20 cellular contexts compared by ENCODE assay signal in genomic region chr17:76574166-76574565, GRCh38. TPM values are rescaled to one million over a fixed set of nuclear protein-coding genes. Genes with fewer than 3 reads are reported as not detected.
A peak's percentile ranks its signal among the peaks of the same experiment; 100 is the strongest.
DNase-seq lines count a peak whose midpoint lies in the region; TF ChIP-seq lines count a peak whose summit lies in the region.
"Had no signal": no experiment of that assay in that cellular context is flagged by ENCODE, and none has a peak within 500 bp of the region (broad histone marks: within the 10 kb centered on the region; RNA-seq: fewer than 3 reads in every experiment).

No MANE protein-coding gene starts in this region.

- H3K9me3 Mint-ChIP-seq in nephron progenitor cell, result no peaks in the 10 kb centered on the region
- H3K9me3 Mint-ChIP-seq: CD4-positive, alpha-beta memory T cell; CD4-positive, CD25-positive, alpha-beta regulatory T cell; CD8-positive, alpha-beta memory T cell had no signal

- peak overlapping the region; percentile 48 for H3K18ac ChIP-seq in neuronal stem cell (ENCODE audit: low read length)

- no peak overlapping the region for H2BK120ac ChIP-seq in neuronal stem cell (ENCODE audit: low read depth, low read length)

- no peaks in the 10 kb centered on the region for H3K79me1 ChIP-seq in neuronal stem cell (ENCODE audit: low read depth, low read length)

- H3K9me3 ChIP-seq in neuronal stem cell (replicated peaks in 1 of 2; ENCODE audit: control insufficient read depth in 2 of 2, insufficient read depth in 1 of 2, low read depth in 1 of 2, low read length in 2 of 2), result no peaks in the 10 kb centered on the region
- H3K9me3 ChIP-seq in tibial nerve, result no peaks in the 10 kb centered on the region
- H3K9me3 ChIP-seq: BE2C had no signal

- POLR2A ChIA-PET in RWPE1 (lab: Yijun Ruan, JAX; ENCODE audit: low non-redundant PET), result no interaction called here

- no peaks in the 10 kb centered on the region for H3K36me3 Mint-ChIP-seq in nephron progenitor cell (ENCODE audit: low read depth)
- H3K36me3 Mint-ChIP-seq: CD4-positive, alpha-beta memory T cell; CD8-positive, alpha-beta memory T cell had no signal

- no peak overlapping the region for H2BK12ac ChIP-seq in neuronal stem cell (ENCODE audit: low read length)

- peaks cover 0 to 10% (median 2%) of the 10 kb centered on the region in 3 experiments for H3K27me3 ChIP-seq in neuronal stem cell (ENCODE audit: control insufficient read depth in 3 of 3, insufficient read depth in 3 of 3, low read depth in 1 of 3, low read length in 3 of 3)
- no peaks in the 10 kb centered on the region for H3K27me3 ChIP-seq in tibial nerve
- H3K27me3 ChIP-seq: BE2C had no signal

- peaks cover 20% of the 10 kb centered on the region for H3K4me1 Mint-ChIP-seq in nephron progenitor cell
- H3K4me1 Mint-ChIP-seq: CD4-positive, alpha-beta memory T cell; CD8-positive, alpha-beta memory T cell had no signal

- H2AFZ ChIP-seq in neuronal stem cell (ENCODE audit: low read length), result no peak overlapping the region

- no peak for TF ChIP-seq POLR2A in tibial nerve (IDR thresholded peaks at IDR 0.05)

- CTCF ChIA-PET in RWPE1 (lab: Yijun Ruan, JAX), result interaction anchor here (0.6 kb wide), 1 partner anchor 791 kb away, joined by 3 read pairs; no protein-coding TSS in a partner anchor

- no peak overlapping the region for H3K4me3 Mint-ChIP-seq in nephron progenitor cell
- H3K4me3 Mint-ChIP-seq: CD14-positive monocyte; CD4-positive, alpha-beta memory T cell; CD4-positive, CD25-positive, alpha-beta regulatory T cell; CD8-positive, alpha-beta memory T cell had no signal

- TF ChIP-seq CTCF in RWPE1 (conservative IDR thresholded peaks at IDR 0.05; ENCODE audit: low read depth) (no peak), tibial nerve (IDR thresholded peaks at IDR 0.05) (no peak), nephron progenitor cell (IDR thresholded peaks at IDR 0.05) (no peak)

- H3K14ac ChIP-seq in neuronal stem cell (ENCODE audit: low read length), result no peak overlapping the region

- no peak overlapping the region for H2BK15ac ChIP-seq in neuronal stem cell (ENCODE audit: low read length)

- H3K36me3 ChIP-seq in neuronal stem cell (replicated peaks in 1 of 2; ENCODE audit: control insufficient read depth in 2 of 2, insufficient read depth in 2 of 2, low read length in 2 of 2) (no peaks in the 10 kb centered on the region), tibial nerve (peaks cover 0 to 24% (median 0%) of the 10 kb centered on the region in 3 donors)
- H3K36me3 ChIP-seq: BE2C, BLaER1 had no signal

- H3K4ac ChIP-seq in neuronal stem cell (ENCODE audit: low read length), result no peak overlapping the region

- no CpG with 5 or more reads among the region's 11 CpGs for WGBS in neuronal stem cell (ENCODE audit: extremely low coverage in 2 of 2, insufficient read length in 2 of 2, insufficient replicate concordance in 1 of 2), 2 donors
- WGBS in tibial nerve, 2 donors, result 84 to 87% methylated on average over 11 of the region's 11 CpGs

- peak overlapping the region; percentile 34 for H3K23ac ChIP-seq in neuronal stem cell (ENCODE audit: low read depth, low read length, poor library complexity)

- no peak overlapping the region for H4K91ac ChIP-seq in neuronal stem cell (ENCODE audit: low read depth, low read length, poor library complexity)

- H3K27ac ChIP-seq in RWPE1, result peak overlapping the region; percentile 60
- H3K27ac ChIP-seq in neuronal stem cell (replicated peaks; ENCODE audit: low read length), result no peak overlapping the region
- peak overlapping the region in 3 of 4 donors; percentile 57 to 95 (median 79) for H3K27ac ChIP-seq in tibial nerve
- H3K27ac ChIP-seq: BLaER1 had no signal

- H4K8ac ChIP-seq in neuronal stem cell (ENCODE audit: low read depth, low read length), result no peak overlapping the region

- H3K27me3 Mint-ChIP-seq in nephron progenitor cell (ENCODE audit: low read depth, poor library complexity), result peaks cover 2% of the 10 kb centered on the region
- H3K27me3 Mint-ChIP-seq: CD4-positive, alpha-beta memory T cell; CD8-positive, alpha-beta memory T cell had no signal

- H3K27ac Mint-ChIP-seq in nephron progenitor cell, result no peak overlapping the region
- H3K27ac Mint-ChIP-seq: CD14-positive monocyte; CD4-positive, CD25-positive, alpha-beta regulatory T cell had no signal

- H3K4me1 ChIP-seq in neuronal stem cell (ENCODE audit: control insufficient read depth in 2 of 2, insufficient read depth in 1 of 2, low read depth in 1 of 2, low read length in 2 of 2) (peaks cover 8 to 12% of the 10 kb centered on the region in 2 donors), tibial nerve (peaks cover 0 to 85% (median 47%) of the 10 kb centered on the region in 4 donors)
- H3K4me1 ChIP-seq: BE2C had no signal

- DNase-seq in RWPE1 (ENCODE audit: low spot score) (no peak), neuronal stem cell (ENCODE audit: low spot score) (no peak), tibial nerve (ENCODE audit: low spot score in 2 of 2) (no peak), nephron progenitor cell (no peak), activated gamma-delta T cell treated with Interleukin-2 at 50 U/mL for 16 hours (no peak)
- DNase-seq in activated CD8-positive, alpha-beta memory T cell treated with anti-CD3 and anti-CD28 coated beads, Interleukin-2, amount 50 U/mL, for 48 hours, result no peak
- DNase-seq: 8988T; ACHN; BE2C; C1 segment of cervical spinal cord; Calu3; CD4-positive, alpha-beta memory T cell; CD4-positive, CD25-positive, alpha-beta regulatory T cell; CD8-positive, alpha-beta memory T cell; COR-L47; DMS79 treated with DMSO at 0.1 percent for 48 hours; GF-D8 had no signal

- no peak for TF ChIP-seq EP300 in tibial nerve (IDR thresholded peaks at IDR 0.05)

- no peak overlapping the region for H3K4me3 ChIP-seq in neuronal stem cell (ENCODE audit: low read length in 2 of 2)
- H3K4me3 ChIP-seq in tibial nerve, result no peak overlapping the region
- H3K4me3 ChIP-seq: BLaER1 had no signal

- H2AK5ac ChIP-seq in neuronal stem cell (ENCODE audit: low read depth, low read length), result no peak overlapping the region

- no peak overlapping the region for H2BK5ac ChIP-seq in neuronal stem cell (ENCODE audit: low read length)

- H3K4me2 ChIP-seq in neuronal stem cell (ENCODE audit: insufficient read depth, low read length, poor library complexity, severe bottlenecking), result no peak overlapping the region

- no peak overlapping the region for H3K9ac ChIP-seq in neuronal stem cell (ENCODE audit: low read depth, low read length, poor library complexity)
- H3K9ac ChIP-seq: BLaER1 had no signal

RNA-seq across cellular contexts. Expression of gene ST6GALNAC2, which starts 11.5 kb away (rescaled TPM):
- 0.35 TPM for polyA plus RNA-seq in neuronal stem cell (2013, experiment 1 of 2)
- polyA plus RNA-seq in neuronal stem cell (2013, experiment 2 of 2), result 0.50 TPM
- 100 to 1,000 TPM in 1 of 4 donors, 10 to 100 TPM in 3; 58.5 to 128 (median 69.1) TPM for total RNA-seq in tibial nerve
- total RNA-seq: A673 had no signal

RNA-seq across cellular contexts. Expression of gene PRCD, which starts 34.3 kb away (rescaled TPM):
- polyA plus RNA-seq in neuronal stem cell (2013, experiment 1 of 2), result 1.4 TPM
- 1.2 TPM for polyA plus RNA-seq in neuronal stem cell (2013, experiment 2 of 2)
- 10 to 100 TPM in 3 of 4 donors, 1 to 10 TPM in 1; 6.6 to 23.5 (median 14.1) TPM for total RNA-seq in tibial nerve
- total RNA-seq: A673; Calu3; CD4-positive, alpha-beta memory T cell; CD4-positive, CD25-positive, alpha-beta regulatory T cell had no signal
- polyA plus RNA-seq: CD14-positive monocyte; CD4-positive, alpha-beta memory T cell had no signal

RNA-seq across cellular contexts. Expression of gene CYGB, which starts 36.7 kb away (rescaled TPM):
- 0.98 TPM for polyA plus RNA-seq in neuronal stem cell (2013, experiment 1 of 2)
- polyA plus RNA-seq in neuronal stem cell (2013, experiment 2 of 2), result 0.96 TPM
- 10 to 100 TPM; 40.2 to 59.2 (median 48.8) TPM for total RNA-seq in tibial nerve
- total RNA-seq: Calu3; CD4-positive, alpha-beta memory T cell; CD4-positive, CD25-positive, alpha-beta regulatory T cell; CD8-positive, alpha-beta memory T cell had no signal
- polyA plus RNA-seq: CD14-positive monocyte; CD4-positive, alpha-beta memory T cell; CD4-positive, CD25-positive, alpha-beta regulatory T cell had no signal
